ENCODE assay signal across 8 cellular contexts in the genomic region with DNA sequence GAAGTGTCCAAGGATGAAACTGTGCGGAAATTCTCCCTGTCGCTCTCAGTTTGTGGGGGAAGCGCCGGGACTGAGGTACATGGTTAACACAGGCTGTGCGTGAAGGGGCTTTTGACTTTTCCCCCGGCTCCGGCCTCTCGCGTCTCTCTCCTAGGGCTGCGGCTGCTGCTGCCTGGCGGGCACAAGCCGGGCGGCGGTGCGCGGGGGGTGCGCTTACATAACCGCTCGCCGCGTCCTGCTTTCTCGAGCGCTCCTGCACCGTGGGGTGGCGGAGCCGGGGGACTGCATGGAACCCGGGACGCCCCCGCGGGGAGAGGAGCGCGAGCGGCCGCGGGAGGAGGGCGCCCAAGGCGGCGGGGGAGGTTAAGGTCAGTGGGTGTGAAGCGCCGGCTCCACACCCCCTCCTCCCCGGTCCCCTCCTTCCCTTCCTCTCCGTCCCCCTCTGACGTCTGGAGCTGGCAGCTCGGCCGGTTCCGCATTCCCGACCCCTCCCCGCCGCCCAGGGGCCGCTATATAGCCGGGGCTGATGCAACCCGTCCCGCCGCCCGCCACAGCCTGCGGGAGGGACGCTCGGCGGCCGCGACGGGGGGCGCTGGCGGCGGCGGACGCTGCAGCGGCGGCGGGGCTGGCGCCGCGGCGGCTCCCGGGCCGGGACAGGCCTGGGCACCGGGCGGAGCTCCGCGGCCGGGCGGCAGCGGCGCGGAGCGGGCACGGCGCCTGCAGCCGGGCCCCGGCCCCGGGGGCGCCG. TPM values are rescaled to one million over a fixed set of nuclear protein-coding genes. Genes with fewer than 3 reads are reported as not detected.
DNase-seq lines count a peak whose midpoint lies in the region; ATAC-seq, FAIRE-seq and TF ChIP-seq lines count a peak whose summit lies in the region.

A gene with protein sequence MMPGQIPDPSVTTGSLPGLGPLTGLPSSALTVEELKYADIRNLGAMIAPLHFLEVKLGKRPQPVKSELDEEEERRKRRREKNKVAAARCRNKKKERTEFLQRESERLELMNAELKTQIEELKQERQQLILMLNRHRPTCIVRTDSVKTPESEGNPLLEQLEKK (plus strand): TSS at position 541 of the 748 bp plus-strand sequence. CDS start 9,899 bp downstream, outside the sequence.

- H3K4me3 ChIP-seq in mesendoderm (ENCODE audit: low read length), result peak within 1 kb of the TSS; percentile 64

- peak within 1 kb of the TSS; percentile 95 for H4K8ac ChIP-seq in mesendoderm (ENCODE audit: low read depth, low read length)

- no peak for TF ChIP-seq CTCF in endothelial cell (IDR thresholded peaks at IDR 0.05; ENCODE audit: unreplicated experiment)

- H3K27me3 Mint-ChIP-seq in endothelial cell (ENCODE audit: unreplicated experiment), result peaks cover 14% of the 10 kb centered on the region

- WGBS in mesendoderm (ENCODE audit: extremely low coverage, insufficient coverage, low lambda C conversion rate), result no CpG with 5 or more reads among the region's 93 CpGs

- no peak within 1 kb of the TSS for H2BK5ac ChIP-seq in mesendoderm (ENCODE audit: low read length)

- H2AK5ac ChIP-seq in mesendoderm (ENCODE audit: low read length), result no peak within 1 kb of the TSS

- H3K18ac ChIP-seq in mesendoderm (ENCODE audit: low read length), result peak within 1 kb of the TSS; percentile 99

- H3K23ac ChIP-seq in mesendoderm (ENCODE audit: low read length), result peak within 1 kb of the TSS; percentile 83

- H3K36me3 Mint-ChIP-seq in endothelial cell (ENCODE audit: low read depth, unreplicated experiment), result no peaks in the 10 kb centered on the region

- DNase-seq in GM12891 (ENCODE audit: insufficient read length, low spot score) (peak; percentile 47), NCI-H69 (lab: John Stamatoyannopoulos, UW) (peak; percentile 74), activated T-cell treated with anti-CD3 and anti-CD28 coated beads for 1 hour (ENCODE audit: low read depth) (peak; percentile 23), endothelial cell (ENCODE audit: low spot score) (peak; percentile 63), mesendoderm (peak; percentile 90), NK-92 (lab: John Stamatoyannopoulos, UW; ENCODE audit: unreplicated experiment) (no peak)
- peak; percentile 7 for DNase-seq in stimulated activated CD8-positive, alpha-beta memory T cell treated with anti-CD3 and anti-CD28 coated beads, Interleukin-4, amount 100 ng/mL, for 24 hours (ENCODE audit: low read depth)

- no peak within 1 kb of the TSS for H2BK15ac ChIP-seq in mesendoderm (replicated peaks; ENCODE audit: low read depth)

- peaks cover 6% of the 10 kb centered on the region for H3K36me3 ChIP-seq in mesendoderm (ENCODE audit: control insufficient read depth, insufficient read depth, low read length)

- no peak within 1 kb of the TSS for H3K27ac Mint-ChIP-seq in endothelial cell (ENCODE audit: unreplicated experiment)

- H3K4me1 Mint-ChIP-seq in endothelial cell (ENCODE audit: unreplicated experiment), result peaks cover 9% of the 10 kb centered on the region

- peak within 1 kb of the TSS; percentile 80 for H3K4me3 Mint-ChIP-seq in endothelial cell (ENCODE audit: unreplicated experiment)

- peak within 1 kb of the TSS; percentile 90 for H3K56ac ChIP-seq in mesendoderm (ENCODE audit: low read length)

- no peak within 1 kb of the TSS for H4K5ac ChIP-seq in mesendoderm (ENCODE audit: low read length)

- H3K9ac ChIP-seq in mesendoderm (ENCODE audit: low read length), result peak within 1 kb of the TSS; percentile 83

- no peaks in the 10 kb centered on the region for H3K9me3 Mint-ChIP-seq in endothelial cell (ENCODE audit: unreplicated experiment)

- peak within 1 kb of the TSS; percentile 82 for H3K4me2 ChIP-seq in mesendoderm (ENCODE audit: low read length)

- no peak for TF ChIP-seq POLR2A in GM12891 (IDR thresholded peaks at IDR 0.05; ENCODE audit: low read depth, low read length)

- peak within 1 kb of the TSS; percentile 97 for H3K4ac ChIP-seq in mesendoderm (ENCODE audit: low read depth, low read length)

- H3K79me2 ChIP-seq in mesendoderm (ENCODE audit: control insufficient read depth, insufficient read depth, low read length), result peaks cover 40% of the 10 kb centered on the region

- peak within 1 kb of the TSS; percentile 94 for H2BK120ac ChIP-seq in mesendoderm (ENCODE audit: low read depth, low read length)

- H3K27me3 ChIP-seq in mesendoderm (ENCODE audit: insufficient read depth, low read length, poor library complexity), result no peaks in the 10 kb centered on the region

- peak; percentile 73 for FAIRE-seq in GM12891 (lab: Jason Lieb, UNC)

- peaks cover 29% of the 10 kb centered on the region for H3K79me1 ChIP-seq in mesendoderm (ENCODE audit: low read length)

- H3K27ac ChIP-seq in mesendoderm (ENCODE audit: low read depth, low read length), result no peak within 1 kb of the TSS

- ATAC-seq in HG02759 (IDR thresholded peaks at IDR 0.05; ENCODE audit: unreplicated experiment), result peak; percentile 57

- peaks cover 11% of the 10 kb centered on the region for H3K4me1 ChIP-seq in mesendoderm (ENCODE audit: control insufficient read depth, low read depth, low read length)

TF ChIP-seq in GM12891, 5 proteins besides CTCF, POLR2A, EP300 and RAD21:
- TF ChIP-seq POLR2AphosphoS5 (IDR thresholded peaks at IDR 0.05; ENCODE audit: low read depth, low read length) (no peak), SPI1 (IDR thresholded peaks at IDR 0.05; ENCODE audit: low read depth, low read length) (0 out of 2 replicates have a peak, but pooled peaks have one; percentile 6)

RNA-seq across cellular contexts. Expression of the gene that starts here (rescaled TPM):
- polyA plus RNA-seq in GM12891 (2012; ENCODE audit: low read depth, missing spikeins), result 8.5 TPM
- total RNA-seq in endothelial cell (ENCODE audit: unreplicated experiment), result 5.1 TPM
- polyA plus RNA-seq in mesendoderm (2013, experiment 1 of 2), result 27.4 TPM
- polyA plus RNA-seq in mesendoderm (2013, experiment 2 of 2), result 28.8 TPM
